Comparison of ENCODE assay signal across 24 cellular contexts in genomic region chr15:80202641-80203360, GRCh38. TPM values are rescaled to one million over a fixed set of nuclear protein-coding genes. Genes with fewer than 3 reads are reported as not detected.
DNase-seq lines count a peak whose midpoint lies in the region; ATAC-seq and TF ChIP-seq lines count a peak whose summit lies in the region.
"Had no signal": no experiment of that assay in that cellular context is flagged by ENCODE, and none has a peak within 500 bp of the region (broad histone marks: within the 10 kb centered on the region; RNA-seq: fewer than 3 reads in every experiment).

No MANE protein-coding gene starts in this region.

- H3K27ac ChIP-seq in PC-9 = no peak overlapping the region
- no peak overlapping the region for H3K27ac ChIP-seq in vagina
- H3K27ac ChIP-seq: body of pancreas, heart left ventricle, sigmoid colon had no signal

- peak; percentile 9 for DNase-seq in activated CD8-positive, alpha-beta T cell treated with anti-CD3 and anti-CD28 coated beads, Interleukin-2, amount 10 ng/mL, durations not matched to agents 7 days and 5 days
- DNase-seq in activated CD8-positive, alpha-beta T cell treated with anti-CD3 and anti-CD28 coated beads for 36 hours = no peak
- peak; percentile 22 to 39 for DNase-seq in PC-9
- peak; percentile 94 for DNase-seq in epithelial cell of esophagus (ENCODE audit: low read depth)
- DNase-seq in vagina (ENCODE audit: extremely low spot score in 2 of 2) = peak; percentile 72 to 85
- no peak for DNase-seq in kidney glomerular epithelial cell (lab: John Stamatoyannopoulos, UW)
- DNase-seq in iPS-NIHi7 (ENCODE audit: extremely low spot score) = no peak
- DNase-seq: activated CD4-positive, alpha-beta T cell treated with anti-CD3 and anti-CD28 coated beads, Interleukin-2, amount 50 U/mL, for 48 hours; activated effector memory CD4-positive, alpha-beta T cell treated with anti-CD3 and anti-CD28 coated beads, Interleukin-2, amount 50 U/mL, for 16 hours; activated naive CD8-positive, alpha-beta T cell treated with anti-CD3 and anti-CD28 coated beads, Interleukin-2, amount 50 U/mL, for 24 hours; activated T-cell treated with anti-CD3 and anti-CD28 coated beads for 4 hours; body of pancreas; effector memory CD8-positive, alpha-beta T cell; heart left ventricle; NCI-H146; NCI-H2227 treated with DMSO at 0.1 percent for 48 hours; posterior cingulate gyrus; sigmoid colon; SK-N-SH had no signal

- H4K20me1 ChIP-seq in PC-9 (ENCODE audit: insufficient read depth) = no peaks in the 10 kb centered on the region

- no peaks in the 10 kb centered on the region; the same call in 1 of the 2 replicates for H3K9me3 ChIP-seq in PC-9 (ENCODE audit: insufficient read depth, low read depth)
- H3K9me3 ChIP-seq in vagina = no peaks in the 10 kb centered on the region
- H3K9me3 ChIP-seq: body of pancreas, heart left ventricle, sigmoid colon, SK-N-SH had no signal

- no peak for TF ChIP-seq POLR2A in vagina (IDR thresholded peaks at IDR 0.05)

- H3K4me1 ChIP-seq in PC-9 (replicated peaks; ENCODE audit: insufficient read depth) = peaks cover 7% of the 10 kb centered on the region
- no peaks in the 10 kb centered on the region for H3K4me1 ChIP-seq in vagina
- H3K4me1 ChIP-seq: body of pancreas, heart left ventricle, sigmoid colon had no signal

- no peak overlapping the region; the same call in 1 of the 2 replicates for H3K4me2 ChIP-seq in PC-9
- H3K4me2 ChIP-seq: GM23338, SK-N-SH had no signal

- CTCF ChIA-PET in activated CD8-positive, alpha-beta T cell treated with anti-CD3 and anti-CD28 coated beads, Interleukin-2, amount 10 ng/mL, durations not matched to agents 7 days and 5 days (lab: Charles Lee) = no interaction called here
- CTCF ChIA-PET in activated CD8-positive, alpha-beta T cell treated with anti-CD3 and anti-CD28 coated beads for 36 hours (lab: Charles Lee) = interaction anchor here (0.6 kb wide), 1 partner anchor 527 kb away, joined by 3 read pairs; no protein-coding TSS in a partner anchor
- CTCF ChIA-PET in PC-9 (lab: Charles Lee) = no interaction called here

- H3F3A ChIP-seq in PC-9 (ENCODE audit: insufficient read depth, low read depth) = 0 out of 2 replicates have a peak, but pooled peaks cover 3% of the 10 kb centered on the region

- no peaks in the 10 kb centered on the region for H3K36me3 ChIP-seq in PC-9 (ENCODE audit: low read depth)
- no peaks in the 10 kb centered on the region for H3K36me3 ChIP-seq in vagina
- H3K36me3 ChIP-seq: heart left ventricle, sigmoid colon had no signal

- no TSS peak for BruUV-seq in PC-9 (replicated peaks; lab: Mats Ljungman, UMichigan)

- peaks cover 30% of the 10 kb centered on the region for H3K27me3 Mint-ChIP-seq in activated CD8-positive, alpha-beta T cell treated with anti-CD3 and anti-CD28 coated beads, Interleukin-2, amount 10 ng/mL, durations not matched to agents 7 days and 5 days (ENCODE audit: low read depth)
- H3K27me3 Mint-ChIP-seq in activated CD8-positive, alpha-beta T cell treated with anti-CD3 and anti-CD28 coated beads for 36 hours = peaks cover 16% of the 10 kb centered on the region

- no peaks in the 10 kb centered on the region for H3K4me1 Mint-ChIP-seq in activated CD8-positive, alpha-beta T cell treated with anti-CD3 and anti-CD28 coated beads, Interleukin-2, amount 10 ng/mL, durations not matched to agents 7 days and 5 days (ENCODE audit: low read depth)
- H3K4me1 Mint-ChIP-seq in activated CD8-positive, alpha-beta T cell treated with anti-CD3 and anti-CD28 coated beads for 36 hours (ENCODE audit: low read depth) = no peaks in the 10 kb centered on the region
- H3K4me1 Mint-ChIP-seq: activated naive CD8-positive, alpha-beta T cell treated with anti-CD3 and anti-CD28 coated beads, Interleukin-2, amount 50 U/mL, for 24 hours had no signal

- POLR2A ChIA-PET in activated CD8-positive, alpha-beta T cell treated with anti-CD3 and anti-CD28 coated beads, Interleukin-2, amount 10 ng/mL, durations not matched to agents 7 days and 5 days (lab: Charles Lee) = no interaction called here
- POLR2A ChIA-PET in activated CD8-positive, alpha-beta T cell treated with anti-CD3 and anti-CD28 coated beads for 36 hours (lab: Charles Lee) = no interaction called here
- POLR2A ChIA-PET in PC-9 (lab: Charles Lee; ENCODE audit: unreplicated experiment) = no interaction called here

- H3K36me3 Mint-ChIP-seq in activated CD8-positive, alpha-beta T cell treated with anti-CD3 and anti-CD28 coated beads, Interleukin-2, amount 10 ng/mL, durations not matched to agents 7 days and 5 days (ENCODE audit: low read depth) = no peaks in the 10 kb centered on the region
- no peaks in the 10 kb centered on the region for H3K36me3 Mint-ChIP-seq in activated CD8-positive, alpha-beta T cell treated with anti-CD3 and anti-CD28 coated beads for 36 hours (ENCODE audit: low read depth)
- H3K36me3 Mint-ChIP-seq: type B pancreatic cell, WTC11 had no signal

- H3K27ac Mint-ChIP-seq in activated CD8-positive, alpha-beta T cell treated with anti-CD3 and anti-CD28 coated beads, Interleukin-2, amount 10 ng/mL, durations not matched to agents 7 days and 5 days = no peak overlapping the region
- no peak overlapping the region for H3K27ac Mint-ChIP-seq in activated CD8-positive, alpha-beta T cell treated with anti-CD3 and anti-CD28 coated beads for 36 hours
- H3K27ac Mint-ChIP-seq: activated naive CD8-positive, alpha-beta T cell treated with anti-CD3 and anti-CD28 coated beads, Interleukin-2, amount 50 U/mL, for 24 hours; effector memory CD8-positive, alpha-beta T cell; GM23338; T-helper 2 cell treated with Interferon-gamma antibody and Interleukin-4, amounts not matched to agents 5 μg/mL and 100 μg/mL, for 36 hours; type B pancreatic cell; WTC11 had no signal

- H3K9me2 ChIP-seq in PC-9 (ENCODE audit: insufficient read depth) = no peaks in the 10 kb centered on the region
- H3K9me2 ChIP-seq: SK-N-SH had no signal

- H3K4me3 Mint-ChIP-seq in activated CD8-positive, alpha-beta T cell treated with anti-CD3 and anti-CD28 coated beads, Interleukin-2, amount 10 ng/mL, durations not matched to agents 7 days and 5 days = no peak overlapping the region
- H3K4me3 Mint-ChIP-seq in activated CD8-positive, alpha-beta T cell treated with anti-CD3 and anti-CD28 coated beads for 36 hours = no peak overlapping the region
- H3K4me3 Mint-ChIP-seq: activated naive CD8-positive, alpha-beta T cell treated with anti-CD3 and anti-CD28 coated beads, Interleukin-2, amount 50 U/mL, for 24 hours; effector memory CD8-positive, alpha-beta T cell; GM23338; T-helper 2 cell treated with Interferon-gamma antibody and Interleukin-4, amounts not matched to agents 5 μg/mL and 100 μg/mL, for 36 hours; type B pancreatic cell; WTC11 had no signal

- intact Hi-C loops in activated CD8-positive, alpha-beta T cell treated with anti-CD3 and anti-CD28 coated beads for 36 hours (cut with micrococcal nuclease) = no loop called here
- intact Hi-C loops in PC-9 (cut with micrococcal nuclease; ENCODE audit: unreplicated experiment) = no loop called here
- intact Hi-C loops in vagina (cut with DNase I) = no loop called here

- TF ChIP-seq CTCF in activated CD8-positive, alpha-beta T cell treated with anti-CD3 and anti-CD28 coated beads for 36 hours (IDR thresholded peaks at IDR 0.05) = no peak
- TF ChIP-seq CTCF in PC-9 (conservative IDR thresholded peaks at IDR 0.05) (no peak), epithelial cell of esophagus (IDR thresholded peaks at IDR 0.05; ENCODE audit: insufficient read depth, low read depth, low read length, missing control alignments) (no peak), vagina (IDR thresholded peaks at IDR 0.05) (no peak)

- no peaks in the 10 kb centered on the region for H3K9me3 Mint-ChIP-seq in activated CD8-positive, alpha-beta T cell treated with anti-CD3 and anti-CD28 coated beads, Interleukin-2, amount 10 ng/mL, durations not matched to agents 7 days and 5 days (ENCODE audit: insufficient read depth)
- no peaks in the 10 kb centered on the region for H3K9me3 Mint-ChIP-seq in activated CD8-positive, alpha-beta T cell treated with anti-CD3 and anti-CD28 coated beads for 36 hours
- H3K9me3 Mint-ChIP-seq: activated naive CD8-positive, alpha-beta T cell treated with anti-CD3 and anti-CD28 coated beads, Interleukin-2, amount 50 U/mL, for 24 hours; effector memory CD8-positive, alpha-beta T cell; GM23338; T-helper 2 cell treated with Interferon-gamma antibody and Interleukin-4, amounts not matched to agents 5 μg/mL and 100 μg/mL, for 36 hours; type B pancreatic cell; WTC11 had no signal

- no peaks in the 10 kb centered on the region for H3K79me2 ChIP-seq in PC-9 (ENCODE audit: low read depth)

- no peaks in the 10 kb centered on the region for H3K27me3 ChIP-seq in PC-9 (ENCODE audit: insufficient read depth, low read depth)
- no peaks in the 10 kb centered on the region for H3K27me3 ChIP-seq in vagina
- H3K27me3 ChIP-seq: body of pancreas had no signal

- H3K4me3 ChIP-seq in PC-9 = no peak overlapping the region
- no peak overlapping the region for H3K4me3 ChIP-seq in epithelial cell of esophagus (ENCODE audit: low read length)
- no peak overlapping the region for H3K4me3 ChIP-seq in vagina
- H3K4me3 ChIP-seq: body of pancreas, GM23338, heart left ventricle, sigmoid colon had no signal

- no peak overlapping the region for H2AFZ ChIP-seq in PC-9
- H2AFZ ChIP-seq: GM23338 had no signal

- no peak for ATAC-seq in activated CD8-positive, alpha-beta T cell treated with anti-CD3 and anti-CD28 coated beads, Interleukin-2, amount 10 ng/mL, durations not matched to agents 7 days and 5 days
- ATAC-seq in activated CD8-positive, alpha-beta T cell treated with anti-CD3 and anti-CD28 coated beads for 36 hours = no peak
- no peak for ATAC-seq in HG03175 (IDR thresholded peaks at IDR 0.05; ENCODE audit: unreplicated experiment)
- ATAC-seq: activated naive CD8-positive, alpha-beta T cell treated with anti-CD3 and anti-CD28 coated beads, Interleukin-2, amount 50 U/mL, for 24 hours; body of pancreas; effector memory CD8-positive, alpha-beta T cell had no signal

RNA-seq across cellular contexts. Expression of gene CTXND1, which starts 49.2 kb away (rescaled TPM):
- not detected for total RNA-seq in activated CD8-positive, alpha-beta T cell treated with anti-CD3 and anti-CD28 coated beads, Interleukin-2, amount 10 ng/mL, durations not matched to agents 7 days and 5 days
- total RNA-seq in activated CD8-positive, alpha-beta T cell treated with anti-CD3 and anti-CD28 coated beads for 36 hours = not detected
- total RNA-seq in PC-9 (2021) (not detected in 2 replicates), vagina (0.49 TPM)
- total RNA-seq: GM23338 had no signal

RNA-seq across cellular contexts. Expression of gene FAH, which starts 50.0 kb away (rescaled TPM):
- 10 to 100 TPM; 40.9 to 41.8 TPM for total RNA-seq in activated CD8-positive, alpha-beta T cell treated with anti-CD3 and anti-CD28 coated beads, Interleukin-2, amount 10 ng/mL, durations not matched to agents 7 days and 5 days
- total RNA-seq in activated CD8-positive, alpha-beta T cell treated with anti-CD3 and anti-CD28 coated beads for 36 hours = 10 to 100 TPM; 58.9 to 61.0 TPM
- 53.9 and 75.5 TPM in 2 replicates for total RNA-seq in PC-9 (2021)
- 27.3 TPM for total RNA-seq in vagina

Comparison
In these comparisons a context has a peak if more than half of its experiments do, and no peak if none do; other contexts are left out.
1. DNase-seq: peak in activated CD8-positive, alpha-beta T cell treated with anti-CD3 and anti-CD28 coated beads, Interleukin-2, amount 10 ng/mL, durations not matched to agents 7 days and 5 days (single experiment), PC-9 (2 of 2), epithelial cell of esophagus (single experiment) and vagina (2 of 2); none in activated CD8-positive, alpha-beta T cell treated with anti-CD3 and anti-CD28 coated beads for 36 hours (single experiment), kidney glomerular epithelial cell (single experiment) and iPS-NIHi7 (single experiment).